Comparison of ENCODE assay signal across 8 cellular contexts in genomic region chr15:40092416-40093223, GRCh38. TPM values are rescaled to one million over a fixed set of nuclear protein-coding genes. Genes with fewer than 3 reads are reported as not detected.
DNase-seq lines count a peak whose midpoint lies in the region; ATAC-seq and TF ChIP-seq lines count a peak whose summit lies in the region.

No MANE protein-coding gene starts in this region.

- CTCF ChIA-PET in AG04449 (lab: Yijun Ruan, JAX), result interaction anchor here (1.1 to 15.1 kb wide), 3 partner anchors 13 to 182 kb away, joined by 3 to 270 read pairs (median 4); partner anchors contain the start of gene BMF

- H3K4me3 ChIP-seq in AG04449 (ENCODE audit: low read depth, low read length), result no peak overlapping the region
- no peak overlapping the region for H3K4me3 ChIP-seq in thyroid gland (replicated peaks in 1 of 3)

- peak overlapping the region; percentile 76 to 92 (median 89) for H3K27ac ChIP-seq in thyroid gland

- POLR2A ChIA-PET in AG04449 (lab: Yijun Ruan, JAX), result interaction anchor here (1.4 kb wide), 1 partner anchor 16 kb away, joined by 4 read pairs; the partner anchor contains the start of gene BMF

- DNase-seq in AG04449 (ENCODE audit: low read depth, low spot score) (peak; percentile 88), NCI-H1092 treated with DMSO at 0.1 percent for 48 hours (lab: John Stamatoyannopoulos, UW) (peak; percentile 84), T1000 (lab: John Stamatoyannopoulos, UW) (peak; percentile 25), kidney glomerular epithelial cell (lab: John Stamatoyannopoulos, UW) (peak; percentile 74), thyroid gland (peak; percentile 82 to 88)
- no peak for DNase-seq in stimulated activated naive CD8-positive, alpha-beta T cell treated with anti-CD3 and anti-CD28 coated beads, Interleukin-15, Interleukin-2, amounts not matched to agents 100 U/mL and 50 U/mL, for 24 hours

- H3K4me1 ChIP-seq in thyroid gland, result peaks cover 76 to 100% of the 10 kb centered on the region in 2 donors

- no peak for ATAC-seq in GM18498 (IDR thresholded peaks at IDR 0.05; ENCODE audit: unreplicated experiment)
- ATAC-seq in HG02981 (IDR thresholded peaks at IDR 0.05; ENCODE audit: unreplicated experiment), result no peak
- no peak for ATAC-seq in stimulated activated naive CD8-positive, alpha-beta T cell treated with anti-CD3 and anti-CD28 coated beads, Interleukin-15, Interleukin-2, amounts not matched to agents 100 U/mL and 50 U/mL, for 24 hours

- peaks cover 8 to 18% of the 10 kb centered on the region in 2 donors for H3K36me3 ChIP-seq in thyroid gland

- no peaks in the 10 kb centered on the region for H3K27me3 ChIP-seq in thyroid gland

- H3K9me3 ChIP-seq in thyroid gland, result no peaks in the 10 kb centered on the region

- intact Hi-C loops in thyroid gland (cut with DNase I), result loop anchor here (5.0 kb wide), 1 partner anchor 40 kb away; no protein-coding TSS in a partner anchor

- no peak for TF ChIP-seq CTCF in AG04449 (IDR thresholded peaks at IDR 0.05; ENCODE audit: insufficient read depth, low read length, missing control alignments)
- no peak for TF ChIP-seq CTCF in thyroid gland (IDR thresholded peaks at IDR 0.05)

- TF ChIP-seq POLR2A in thyroid gland (IDR thresholded peaks at IDR 0.05), result peak; percentile 17 to 45

- WGBS in thyroid gland, 2 donors, result 12 to 24% methylated on average over 12 of the region's 12 CpGs

RNA-seq across cellular contexts. Expression of gene BMF, which starts 16.1 kb away (rescaled TPM):
- total RNA-seq in thyroid gland, result 10 to 100 TPM; 31.9 to 49.3 (median 37.2) TPM

RNA-seq across cellular contexts. Expression of gene SRP14, which starts 53.6 kb away (rescaled TPM):
- 100 to 1,000 TPM; 327 to 576 (median 408) TPM for total RNA-seq in thyroid gland
